8 cellular contexts compared by ENCODE assay signal in the genomic region with DNA sequence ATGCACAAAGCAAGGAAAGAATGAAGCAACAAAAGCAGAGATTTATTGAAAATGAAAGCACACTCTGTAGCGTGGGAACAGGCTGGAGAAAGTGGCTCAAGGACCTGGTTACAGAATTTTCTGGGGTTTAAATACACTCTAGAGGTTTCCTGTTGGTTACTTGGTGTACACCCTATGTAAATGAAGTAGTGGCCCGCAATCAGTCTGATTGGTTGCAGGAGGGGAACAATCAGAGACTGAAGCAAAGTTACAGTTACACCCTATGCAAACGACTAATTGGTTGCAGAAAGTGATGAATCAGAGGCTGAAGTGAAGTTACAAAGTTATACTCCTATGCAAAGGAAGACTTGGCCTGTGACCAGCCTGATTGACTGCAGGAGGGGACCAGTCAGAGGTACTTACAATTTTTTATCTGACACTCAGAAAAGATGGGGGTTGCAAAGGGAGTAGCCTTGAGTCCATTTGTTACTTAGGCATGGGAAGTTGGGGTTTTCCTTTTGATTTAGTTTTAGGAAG. TPM values are rescaled to one million over a fixed set of nuclear protein-coding genes. Genes with fewer than 3 reads are reported as not detected.
A peak's percentile ranks its signal among the peaks of the same experiment; 100 is the strongest.
DNase-seq lines count a peak whose midpoint lies in the region; ATAC-seq and TF ChIP-seq lines count a peak whose summit lies in the region.

No MANE protein-coding gene starts in this region.

- H3K9me3 ChIP-seq in BLaER1 = peaks cover 8% of the 10 kb centered on the region; the same call in 1 of the 2 replicates

- TF ChIP-seq CTCF in omental fat pad (IDR thresholded peaks at IDR 0.05) = no peak

- peak; percentile 49 for DNase-seq in activated CD4-positive, alpha-beta T cell treated with anti-CD3 and anti-CD28 coated beads for 48 hours
- DNase-seq in fibroblast of gingiva (ENCODE audit: low read depth) (peak; percentile 76), omental fat pad (ENCODE audit: low spot score) (no peak), G401 (ENCODE audit: low spot score) (no peak)
- peak in 2 of 3 donors; percentile 22 to 23 for DNase-seq in stimulated activated CD4-positive, alpha-beta T cell treated with anti-CD3 and anti-CD28 coated beads, TNF-alpha, amount 100 ng/mL, for 1 hour (ENCODE audit: low read depth in 3 of 3, low spot score in 1 of 3)

- H4K20me1 ChIP-seq in BLaER1 = peaks cover 12% of the 10 kb centered on the region

- H3K4me1 ChIP-seq in BLaER1 = peaks cover 12% of the 10 kb centered on the region

- H3K9ac ChIP-seq in BLaER1 = no peak overlapping the region

- ATAC-seq in GM19467 (IDR thresholded peaks at IDR 0.05; ENCODE audit: unreplicated experiment) = peak; percentile 68
- ATAC-seq in HG03565 (IDR thresholded peaks at IDR 0.05; ENCODE audit: unreplicated experiment) = peak; percentile 77
- no peak for ATAC-seq in omental fat pad (ENCODE audit: low FRiP score)

- H3K4me2 ChIP-seq in BLaER1 = peak overlapping the region; percentile 42

- in situ Hi-C loops in G401 (cut with HindIII; ENCODE audit: low sequenced_read_pairs) = no loop called here

- no peak overlapping the region for H3K27ac ChIP-seq in BLaER1

- no peaks in the 10 kb centered on the region for H3K36me3 ChIP-seq in BLaER1

- no peak overlapping the region for H3K4me3 ChIP-seq in BLaER1

- no peaks in the 10 kb centered on the region for H3K27me3 ChIP-seq in BLaER1

RNA-seq across cellular contexts. Expression of gene MTPN, which starts 3.6 kb away (rescaled TPM):
- 100 to 1,000 TPM in 1 of 4 donors, 10 to 100 TPM in 3; 79.7 to 102 (median 85.6) TPM for total RNA-seq in omental fat pad
- total RNA-seq in G401 (2014; rRNA removed; shearing (Covaris generic)) = 80.6 and 115 TPM in 2 replicates

Comparison
In these comparisons a context has a peak if more than half of its experiments do, and no peak if none do; other contexts are left out.
1. DNase-seq: peak in activated CD4-positive, alpha-beta T cell treated with anti-CD3 and anti-CD28 coated beads for 48 hours (single experiment), fibroblast of gingiva (single experiment) and stimulated activated CD4-positive, alpha-beta T cell treated with anti-CD3 and anti-CD28 coated beads, TNF-alpha, amount 100 ng/mL, for 1 hour (2 of 3); none in omental fat pad (single experiment) and G401 (single experiment).